Comparison of ENCODE assay signal across 1 cellular context in genomic region chr9:95721132-95721531, GRCh38.
TF ChIP-seq lines count a peak whose summit lies in the region.

No MANE protein-coding gene starts in this region.

TF ChIP-seq in HEK293, 187 proteins besides CTCF, POLR2A, EP300 and RAD21 (continued from another document and continues in another):
- TF ChIP-seq PRDM10 (tag by site-specific recombination; IDR thresholded peaks at IDR 0.05) (peak; percentile 85), GLIS1 (tag by site-specific recombination; IDR thresholded peaks at IDR 0.05) (peak; percentile 88), ZNF138 (tag by site-specific recombination; IDR thresholded peaks at IDR 0.05; ENCODE audit: borderline replicate concordance) (no peak), ZNF280D (tag by site-specific recombination; IDR thresholded peaks at IDR 0.05) (no peak), GFI1B (tag by site-specific recombination; IDR thresholded peaks at IDR 0.05) (peak; percentile 71; the same call in 1 of the 2 replicates), BCL11A (tag by site-specific recombination; IDR thresholded peaks at IDR 0.05; ENCODE audit: low read depth) (peak; percentile 97), INSM2 (tag by site-specific recombination; IDR thresholded peaks at IDR 0.05) (peak; percentile 87), ZNF18 (tag by site-specific recombination; IDR thresholded peaks at IDR 0.05) (peak; percentile 85), ZBTB1 (tag by site-specific recombination; IDR thresholded peaks at IDR 0.05) (0 out of 2 replicates have a peak, but pooled peaks have one; percentile 70), ZNF585B (tag by site-specific recombination; IDR thresholded peaks at IDR 0.05) (no peak), SETDB1 (IDR thresholded peaks at IDR 0.05; ENCODE audit: insufficient read length, low read length) (no peak), ZNF76 (tag by site-specific recombination; IDR thresholded peaks at IDR 0.05; ENCODE audit: borderline replicate concordance, low read depth) (0 out of 2 replicates have a peak, but pooled peaks have one; percentile 19), ZNF473 (tag by site-specific recombination; IDR thresholded peaks at IDR 0.05) (no peak), ZNF514 (tag by site-specific recombination; IDR thresholded peaks at IDR 0.05) (no peak), ZNF274 (IDR thresholded peaks at IDR 0.05; ENCODE audit: low read length) (no peak), ZNF274 (tag by site-specific recombination; IDR thresholded peaks at IDR 0.05; ENCODE audit: borderline replicate concordance) (no peak), ZNF302 (tag by site-specific recombination; IDR thresholded peaks at IDR 0.05; ENCODE audit: low read depth) (no peak), ZNF600 (tag by site-specific recombination; IDR thresholded peaks at IDR 0.05) (0 out of 2 replicates have a peak, but pooled peaks have one; percentile 9), ZNF658 (tag by site-specific recombination; IDR thresholded peaks at IDR 0.05) (no peak), BCL11B (tag by site-specific recombination; IDR thresholded peaks at IDR 0.05; ENCODE audit: low read depth) (no peak), ZNF621 (tag by site-specific recombination; IDR thresholded peaks at IDR 0.05) (no peak), ZFHX2 (tag by site-specific recombination; conservative IDR thresholded peaks at IDR 0.05) (no peak), HOXA7 (CRISPR knock-in tag; IDR thresholded peaks at IDR 0.05; ENCODE audit: borderline replicate concordance) (no peak), ZNF830 (tag by site-specific recombination; IDR thresholded peaks at IDR 0.05; ENCODE audit: low read depth) (no peak), ZNF2 (tag by site-specific recombination; IDR thresholded peaks at IDR 0.05) (peak; percentile 75), ZNF10 (tag by site-specific recombination; IDR thresholded peaks at IDR 0.05) (peak; percentile 73), ZNF19 (tag by site-specific recombination; IDR thresholded peaks at IDR 0.05; ENCODE audit: low read depth) (0 out of 2 replicates have a peak, but pooled peaks have one; percentile 55), SP3 (tag by site-specific recombination; IDR thresholded peaks at IDR 0.05) (no peak), ZNF580 (tag by site-specific recombination; IDR thresholded peaks at IDR 0.05) (peak; percentile 96), ZNF785 (tag by site-specific recombination; IDR thresholded peaks at IDR 0.05) (no peak), ZNF571 (tag by site-specific recombination; IDR thresholded peaks at IDR 0.05) (no peak), ZEB2 (tag by site-specific recombination; IDR thresholded peaks at IDR 0.05) (peak; percentile 95), ZBTB44 (tag by site-specific recombination; IDR thresholded peaks at IDR 0.05) (peak; percentile 95), ZNF24 (tag by site-specific recombination; IDR thresholded peaks at IDR 0.05) (peak; percentile 93), ZNF521 (tag by site-specific recombination; IDR thresholded peaks at IDR 0.05) (no peak), ZNF639 (tag by site-specific recombination; IDR thresholded peaks at IDR 0.05) (0 out of 2 replicates have a peak, but pooled peaks have one; percentile 60), ZNF768 (tag by site-specific recombination; IDR thresholded peaks at IDR 0.05) (no peak), ZNF529 (tag by site-specific recombination; IDR thresholded peaks at IDR 0.05; ENCODE audit: insufficient replicate concordance) (no peak), ZNF280C (tag by site-specific recombination; IDR thresholded peaks at IDR 0.05) (no peak), GLI4 (tag by site-specific recombination; IDR thresholded peaks at IDR 0.05) (no peak), ZNF341 (tag by site-specific recombination; IDR thresholded peaks at IDR 0.05; ENCODE audit: low read depth) (no peak), PATZ1 (tag by site-specific recombination; IDR thresholded peaks at IDR 0.05) (peak; percentile 52), ZNF701 (tag by site-specific recombination; IDR thresholded peaks at IDR 0.05) (no peak), PBX3 (CRISPR knock-in tag; IDR thresholded peaks at IDR 0.05) (no peak)
